In the genomic region with DNA sequence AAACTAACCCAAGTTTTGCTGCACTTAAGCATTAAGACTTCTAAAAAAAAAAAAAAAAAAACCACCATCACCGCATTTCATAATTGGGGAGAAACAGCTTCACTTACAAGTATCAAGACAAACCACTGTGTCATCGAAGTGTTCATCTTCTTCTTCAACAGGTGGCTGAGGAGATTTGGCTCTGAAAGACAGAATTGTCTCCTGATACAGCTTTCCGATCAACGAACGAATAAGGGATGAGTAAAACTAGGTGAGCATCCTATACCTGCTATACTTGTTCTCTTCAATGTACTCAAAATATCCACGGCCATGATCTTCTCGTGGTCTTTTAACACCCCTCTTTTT, we compare ENCODE assay signal across 9 cellular contexts. TPM values are rescaled to one million over a fixed set of nuclear protein-coding genes. Genes with fewer than 3 reads are reported as not detected.
DNase-seq lines count a peak whose midpoint lies in the region; ATAC-seq, FAIRE-seq and TF ChIP-seq lines count a peak whose summit lies in the region.
"Had no signal": no experiment of that assay in that cellular context is flagged by ENCODE, and none has a peak within 500 bp of the region (broad histone marks: within the 10 kb centered on the region; RNA-seq: fewer than 3 reads in every experiment).

No MANE protein-coding gene starts in this region.

- DNase-seq in SIG-M5 treated with dmso at 0.1 percent for 504 hours (lab: John Stamatoyannopoulos, UW; ENCODE audit: unreplicated experiment) = peak; percentile 61
- no peak for DNase-seq in SIG-M5 (lab: John Stamatoyannopoulos, UW)
- no peak for DNase-seq in fibroblast of the aortic adventitia (ENCODE audit: low read depth)
- DNase-seq in skeletal muscle cell (ENCODE audit: low read depth) = no peak
- DNase-seq in stimulated activated CD4-positive, alpha-beta T cell treated with anti-CD3 and anti-CD28 coated beads, Interleukin-15, amount 100 ng/mL, for 24 hours = no peak
- no peak for DNase-seq in urothelium cell line (ENCODE audit: low spot score)

- peak overlapping the region; percentile 93 for H3K4me2 ChIP-seq in SU-DHL-6 (ENCODE audit: low read depth, low read length, poor library complexity, severe bottlenecking)

- peak overlapping the region; percentile 99 for H3K9ac ChIP-seq in SU-DHL-6 (ENCODE audit: low read length)

- H2AFZ ChIP-seq in SU-DHL-6 (ENCODE audit: low read depth, low read length, severe bottlenecking) = no peak overlapping the region

- no peak for ATAC-seq in HG03108 (IDR thresholded peaks at IDR 0.05; ENCODE audit: unreplicated experiment)

- H3K27me3 ChIP-seq in SU-DHL-6 (ENCODE audit: low read length) = no peaks in the 10 kb centered on the region

- no peak for FAIRE-seq in urothelium cell line (lab: Jason Lieb, UNC)
- FAIRE-seq: G401.6 had no signal

- no peaks in the 10 kb centered on the region for H3K9me3 ChIP-seq in SU-DHL-6 (ENCODE audit: insufficient read depth, low read length)

- peak overlapping the region; percentile 100 for H3K4me3 ChIP-seq in SU-DHL-6 (ENCODE audit: insufficient read depth, low read length, poor library complexity, severe bottlenecking)
- H3K4me3 ChIP-seq in fibroblast of the aortic adventitia (ENCODE audit: low read depth, low read length) = peak overlapping the region; percentile 95
- H3K4me3 ChIP-seq in skeletal muscle cell (ENCODE audit: low read depth, low read length) = peak overlapping the region; percentile 98

- peaks cover 55% of the 10 kb centered on the region for H3K36me3 ChIP-seq in SU-DHL-6 (ENCODE audit: low read length)

- TF ChIP-seq CTCF in SU-DHL-6 (IDR thresholded peaks at IDR 0.05; ENCODE audit: insufficient read depth, low read length, poor library complexity, severe bottlenecking) (no peak), fibroblast of the aortic adventitia (IDR thresholded peaks at IDR 0.05; ENCODE audit: insufficient read depth, low read length) (no peak)

- peaks cover 69% of the 10 kb centered on the region for H3K79me2 ChIP-seq in SU-DHL-6 (ENCODE audit: insufficient read depth, low read length)

- no peaks in the 10 kb centered on the region for H3K9me2 ChIP-seq in SU-DHL-6 (replicated peaks; ENCODE audit: insufficient read depth, low read length)

- peaks cover 54% of the 10 kb centered on the region for H4K20me1 ChIP-seq in SU-DHL-6 (ENCODE audit: low read depth, low read length)

- peak overlapping the region; percentile 75 for H3K27ac ChIP-seq in SU-DHL-6 (ENCODE audit: low read depth, low read length)

- H3F3A ChIP-seq in SU-DHL-6 (ENCODE audit: insufficient read depth) = peaks cover 62% of the 10 kb centered on the region

RNA-seq across cellular contexts. Expression of a gene that starts 2.0 kb away (rescaled TPM):
- total RNA-seq in fibroblast of the aortic adventitia (ENCODE audit: low replicate concordance) = 348 and 773 TPM in 2 replicates

RNA-seq across cellular contexts. Expression of a gene that starts 26.9 kb away (rescaled TPM):
- 44.2 and 98.5 TPM in 2 replicates for total RNA-seq in fibroblast of the aortic adventitia (ENCODE audit: low replicate concordance)
